10 cellular contexts compared by ENCODE assay signal in genomic region chr1:193083365-193084088, GRCh38.
DNase-seq lines count a peak whose midpoint lies in the region; ATAC-seq lines count a peak whose summit lies in the region.
"Had no signal": no experiment of that assay in that cellular context is flagged by ENCODE, and none has a peak within 500 bp of the region (broad histone marks: within the 10 kb centered on the region; RNA-seq: fewer than 3 reads in every experiment).

No MANE protein-coding gene starts in this region.

- ATAC-seq in GM19023 (IDR thresholded peaks at IDR 0.05; ENCODE audit: unreplicated experiment) (peak; percentile 99), GM21786 (IDR thresholded peaks at IDR 0.05; ENCODE audit: unreplicated experiment) (peak; percentile 93), HG03139 (IDR thresholded peaks at IDR 0.05; ENCODE audit: unreplicated experiment) (peak; percentile 74)

- no peak overlapping the region for H3K27ac Mint-ChIP-seq in T-helper 2 cell treated with Interferon-gamma antibody and Interleukin-4, amounts not matched to agents 5 μg/mL and 100 μg/mL, for 36 hours
- H3K27ac Mint-ChIP-seq: activated CD4-positive, alpha-beta memory T cell treated with anti-CD3 and anti-CD28 coated beads, Interleukin-2, amount 10 ng/mL, durations not matched to agents 7 days and 5 days; activated naive CD8-positive, alpha-beta T cell treated with anti-CD3 and anti-CD28 coated beads, Interleukin-2, amount 10 ng/mL, durations not matched to agents 7 days and 5 days had no signal

- H3K4me1 Mint-ChIP-seq in T-helper 2 cell treated with Interferon-gamma antibody and Interleukin-4, amounts not matched to agents 5 μg/mL and 100 μg/mL, for 36 hours (ENCODE audit: low read depth): no peaks in the 10 kb centered on the region
- H3K4me1 Mint-ChIP-seq: activated CD4-positive, alpha-beta memory T cell treated with anti-CD3 and anti-CD28 coated beads, Interleukin-2, amount 10 ng/mL, durations not matched to agents 7 days and 5 days; activated naive CD8-positive, alpha-beta T cell treated with anti-CD3 and anti-CD28 coated beads, Interleukin-2, amount 10 ng/mL, durations not matched to agents 7 days and 5 days had no signal

- H3K27me3 Mint-ChIP-seq in T-helper 2 cell treated with Interferon-gamma antibody and Interleukin-4, amounts not matched to agents 5 μg/mL and 100 μg/mL, for 36 hours (ENCODE audit: low read depth): no peaks in the 10 kb centered on the region
- H3K27me3 Mint-ChIP-seq: activated CD4-positive, alpha-beta memory T cell treated with anti-CD3 and anti-CD28 coated beads, Interleukin-2, amount 10 ng/mL, durations not matched to agents 7 days and 5 days; activated naive CD8-positive, alpha-beta T cell treated with anti-CD3 and anti-CD28 coated beads, Interleukin-2, amount 10 ng/mL, durations not matched to agents 7 days and 5 days had no signal

- H3K36me3 Mint-ChIP-seq in T-helper 2 cell treated with Interferon-gamma antibody and Interleukin-4, amounts not matched to agents 5 μg/mL and 100 μg/mL, for 36 hours (ENCODE audit: low read depth): peaks cover 47% of the 10 kb centered on the region

- H3K9me3 Mint-ChIP-seq in T-helper 2 cell treated with Interferon-gamma antibody and Interleukin-4, amounts not matched to agents 5 μg/mL and 100 μg/mL, for 36 hours: peaks cover 3% of the 10 kb centered on the region
- H3K9me3 Mint-ChIP-seq: activated CD4-positive, alpha-beta memory T cell treated with anti-CD3 and anti-CD28 coated beads, Interleukin-2, amount 10 ng/mL, durations not matched to agents 7 days and 5 days; activated naive CD8-positive, alpha-beta T cell treated with anti-CD3 and anti-CD28 coated beads, Interleukin-2, amount 10 ng/mL, durations not matched to agents 7 days and 5 days had no signal

- DNase-seq in germinal center (ENCODE audit: low spot score) (peak; percentile 20), retina (no peak), T1000 (lab: John Stamatoyannopoulos, UW) (no peak)
- DNase-seq in T-helper 2 cell treated with Interferon-gamma antibody and Interleukin-4, amounts not matched to agents 5 μg/mL and 100 μg/mL, for 36 hours (ENCODE audit: low spot score): no peak
- DNase-seq: activated CD4-positive, alpha-beta memory T cell treated with anti-CD3 and anti-CD28 coated beads, Interleukin-2, amount 10 ng/mL, durations not matched to agents 7 days and 5 days; activated naive CD8-positive, alpha-beta T cell treated with anti-CD3 and anti-CD28 coated beads, Interleukin-2, amount 10 ng/mL, durations not matched to agents 7 days and 5 days; SK-N-SH had no signal

- H3K4me3 Mint-ChIP-seq in T-helper 2 cell treated with Interferon-gamma antibody and Interleukin-4, amounts not matched to agents 5 μg/mL and 100 μg/mL, for 36 hours: no peak overlapping the region
- H3K4me3 Mint-ChIP-seq: activated CD4-positive, alpha-beta memory T cell treated with anti-CD3 and anti-CD28 coated beads, Interleukin-2, amount 10 ng/mL, durations not matched to agents 7 days and 5 days; activated naive CD8-positive, alpha-beta T cell treated with anti-CD3 and anti-CD28 coated beads, Interleukin-2, amount 10 ng/mL, durations not matched to agents 7 days and 5 days had no signal
